In the genomic region with DNA sequence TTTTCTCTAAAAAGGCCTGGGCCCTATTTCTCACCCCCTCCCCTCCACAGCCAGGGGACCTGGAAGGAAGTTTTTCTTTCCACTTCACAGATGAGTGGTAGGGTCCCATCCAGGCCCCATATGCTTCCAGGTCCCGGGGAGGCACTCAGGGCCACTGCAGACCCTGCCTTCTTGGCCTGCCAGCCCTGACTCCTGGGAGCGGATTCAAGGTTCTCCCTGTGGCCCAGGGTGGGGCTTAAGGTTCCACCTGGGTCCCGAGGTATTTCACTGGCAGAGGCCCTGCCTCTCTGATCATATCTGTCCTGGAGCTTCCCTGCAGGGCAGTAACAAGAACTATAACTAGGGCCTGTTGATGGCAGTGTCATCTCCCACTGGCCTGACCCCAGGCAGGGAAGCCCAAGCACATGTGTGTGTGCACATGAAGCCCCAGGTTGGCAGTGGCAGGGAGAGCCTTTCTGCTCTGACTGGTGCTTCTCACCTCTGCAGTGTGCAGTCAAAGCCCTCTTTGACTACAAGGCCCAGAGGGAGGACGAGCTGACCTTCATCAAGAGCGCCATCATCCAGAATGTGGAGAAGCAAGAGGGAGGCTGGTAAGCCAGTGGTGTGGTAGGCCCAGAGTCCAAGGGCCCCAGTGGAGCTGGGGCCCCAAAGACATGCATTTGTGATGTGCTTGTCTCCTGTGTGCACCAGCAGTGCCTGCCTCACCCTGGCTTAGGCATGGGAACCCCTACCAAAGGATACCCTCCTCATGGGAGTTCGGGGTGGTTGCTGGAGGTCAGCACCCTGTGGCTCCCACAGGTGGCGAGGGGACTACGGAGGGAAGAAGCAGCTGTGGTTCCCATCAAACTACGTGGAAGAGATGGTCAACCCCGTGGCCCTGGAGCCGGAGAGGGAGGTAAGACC, we compare ENCODE assay signal across 13 cellular contexts. TPM values are rescaled to one million over a fixed set of nuclear protein-coding genes. Genes with fewer than 3 reads are reported as not detected.
DNase-seq lines count a peak whose midpoint lies in the region; ATAC-seq, FAIRE-seq and TF ChIP-seq lines count a peak whose summit lies in the region.
"Had no signal": no experiment of that assay in that cellular context is flagged by ENCODE, and none has a peak within 500 bp of the region (broad histone marks: within the 10 kb centered on the region; RNA-seq: fewer than 3 reads in every experiment).

No MANE protein-coding gene starts in this region.

- FAIRE-seq in HepG2 (lab: Jason Lieb, UNC) = no peak
- FAIRE-seq: urothelium cell line had no signal

- H3K36me3 ChIP-seq in left ventricle myocardium inferior (peaks cover 88% of the 10 kb centered on the region), HepG2 (replicated peaks in 1 of 2; ENCODE audit: control insufficient read depth in 1 of 2, insufficient read depth in 2 of 2, low read length in 2 of 2) (peaks cover 79 to 94% of the 10 kb centered on the region in 2 experiments), upper lobe of right lung (peaks cover 94% of the 10 kb centered on the region)

- POLR2A ChIA-PET in HepG2 (lab: Yijun Ruan, JAX) = no interaction called here

- peak overlapping the region; percentile 21 for H3K27ac ChIP-seq in left ventricle myocardium inferior (replicated peaks)
- no peak overlapping the region for H3K27ac ChIP-seq in HepG2 (ENCODE audit: extremely low read length, insufficient read depth, low read length)
- no peak overlapping the region for H3K27ac ChIP-seq in upper lobe of right lung

- no peak overlapping the region for H3K4me3 ChIP-seq in left ventricle myocardium inferior
- no peak overlapping the region for H3K4me3 ChIP-seq in HepG2 (replicated peaks in 1 of 3; ENCODE audit: insufficient read depth in 1 of 3, low read depth in 2 of 3, low read length in 3 of 3)
- no peak overlapping the region for H3K4me3 ChIP-seq in upper lobe of right lung

- intact Hi-C loops in left ventricle myocardium inferior (cut with micrococcal nuclease) (no loop called here), Right ventricle myocardium superior (cut with DNase I) (no loop called here), HepG2 (cut with micrococcal nuclease; ENCODE audit: unreplicated experiment) (no loop called here), upper lobe of right lung (cut with DNase I) (no loop called here)

- H3K79me2 ChIP-seq in HepG2 (ENCODE audit: insufficient read depth, low read length) = no peaks in the 10 kb centered on the region

- peaks cover 9% of the 10 kb centered on the region; the same call in 1 of the 2 replicates for H4K20me1 ChIP-seq in HepG2 (ENCODE audit: insufficient read depth, low read length)

- TF ChIP-seq POLR2A in HepG2 (IDR thresholded peaks at IDR 0.05; ENCODE audit: insufficient read depth in 1 of 2, low read depth in 2 of 2, low read length in 2 of 2) = no peak; a peak in 1 of 4 replicates

- TF ChIP-seq CTCF in left ventricle myocardium inferior (IDR thresholded peaks at IDR 0.05; ENCODE audit: borderline replicate concordance) (no peak), HepG2 (CRISPR knock-in tag; IDR thresholded peaks at IDR 0.05) (no peak), upper lobe of right lung (IDR thresholded peaks at IDR 0.05) (no peak)

- TF ChIP-seq RAD21 in HepG2 (CRISPR knock-in tag; IDR thresholded peaks at IDR 0.05) = no peak

- H3K27me3 ChIP-seq in left ventricle myocardium inferior (ENCODE audit: low read depth) (no peaks in the 10 kb centered on the region), HepG2 (ENCODE audit: control insufficient read depth in 1 of 2, insufficient read depth in 2 of 2, low read length in 2 of 2) (no peaks in the 10 kb centered on the region), upper lobe of right lung (no peaks in the 10 kb centered on the region)

- WGBS in HepG2 (ENCODE audit: low lambda C conversion rate) = 97% methylated on average over 10 of the region's 11 CpGs

- ATAC-seq in Right ventricle myocardium superior (ENCODE audit: poor library complexity) (no peak), HepG2 (no peak), upper lobe of right lung (no peak), GM19455 (IDR thresholded peaks at IDR 0.05; ENCODE audit: unreplicated experiment) (no peak)

- in situ Hi-C loops in HepG2 (cut with HindIII; ENCODE audit: extremely low pct_ligation_motif_present, low pct_unique_long_range_greater_than_20kb) = no loop called here

- H2AFZ ChIP-seq in HepG2 (ENCODE audit: low read length) = no peak overlapping the region

- H3K9me3 ChIP-seq in left ventricle myocardium inferior (replicated peaks) (no peaks in the 10 kb centered on the region), HepG2 (ENCODE audit: low read length) (no peaks in the 10 kb centered on the region), upper lobe of right lung (no peaks in the 10 kb centered on the region)

- no TSS peak for BruUV-seq in HepG2 (replicated peaks; lab: Mats Ljungman, UMichigan)

- CTCF ChIA-PET in HepG2 (lab: Yijun Ruan, JAX; ENCODE audit: low intra/inter-chr PET ratio, low total read pairs) = no interaction called here

- H3K9ac ChIP-seq in HepG2 (ENCODE audit: insufficient read depth, low read depth, low read length) = no peak overlapping the region

- TF ChIP-seq EP300 in HepG2 (IDR thresholded peaks at IDR 0.05; ENCODE audit: low read depth in 2 of 2, low read length in 2 of 2) (no peak), HepG2 (CRISPR knock-in tag; IDR thresholded peaks at IDR 0.05; ENCODE audit: borderline replicate concordance) (no peak)

- H3K4me1 ChIP-seq in left ventricle myocardium inferior = peaks cover 24% of the 10 kb centered on the region
- H3K4me1 ChIP-seq in HepG2 (ENCODE audit: insufficient read depth, low read length) = no peaks in the 10 kb centered on the region
- H3K4me1 ChIP-seq in upper lobe of right lung = peaks cover 14% of the 10 kb centered on the region

- H3K4me2 ChIP-seq in HepG2 (ENCODE audit: low read depth, low read length) = no peak overlapping the region

- DNase-seq in left ventricle myocardium inferior (no peak), Right ventricle myocardium superior (no peak), HepG2 (ENCODE audit: low spot score) (no peak), upper lobe of right lung (peak; percentile 51), inferior parietal cortex (ENCODE audit: extremely low spot score) (no peak), NCI-H2081 (lab: John Stamatoyannopoulos, UW) (no peak)
- peak; percentile 48 for DNase-seq in activated CD8-positive, alpha-beta memory T cell treated with anti-CD3 and anti-CD28 coated beads, Interleukin-2, amount 50 U/mL, for 48 hours
- DNase-seq: activated T-cell treated with anti-CD3 and anti-CD28 coated beads, Interleukin-2, amount 50 U/mL, for 72 hours; NCI-H1048; NCI-H82; stimulated activated CD4-positive, alpha-beta T cell treated with anti-CD3 and anti-CD28 coated beads, Interleukin-4, amount 100 ng/mL, for 24 hours had no signal

TF ChIP-seq in HepG2, 621 proteins besides CTCF, POLR2A, EP300 and RAD21 (continues in another document):
- TF ChIP-seq RXRA (CRISPR knock-in tag; IDR thresholded peaks at IDR 0.05) = peak; percentile 2; the same call in 1 of the 2 replicates
- TF ChIP-seq ZNF556 (CRISPR knock-in tag; IDR thresholded peaks at IDR 0.05; ENCODE audit: borderline replicate concordance) = no peak
- TF ChIP-seq, protein P1, sequence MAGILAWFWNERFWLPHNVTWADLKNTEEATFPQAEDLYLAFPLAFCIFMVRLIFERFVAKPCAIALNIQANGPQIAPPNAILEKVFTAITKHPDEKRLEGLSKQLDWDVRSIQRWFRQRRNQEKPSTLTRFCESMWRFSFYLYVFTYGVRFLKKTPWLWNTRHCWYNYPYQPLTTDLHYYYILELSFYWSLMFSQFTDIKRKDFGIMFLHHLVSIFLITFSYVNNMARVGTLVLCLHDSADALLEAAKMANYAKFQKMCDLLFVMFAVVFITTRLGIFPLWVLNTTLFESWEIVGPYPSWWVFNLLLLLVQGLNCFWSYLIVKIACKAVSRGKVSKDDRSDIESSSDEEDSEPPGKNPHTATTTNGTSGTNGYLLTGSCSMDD (CRISPR knock-in tag; IDR thresholded peaks at IDR 0.05) = no peak
- peak; percentile 73 for TF ChIP-seq AGO2 (optimal IDR thresholded peaks at IDR 0.05; ENCODE audit: low read depth, low read length)
- peak; percentile 51 for TF ChIP-seq RBM22 (optimal IDR thresholded peaks at IDR 0.05; ENCODE audit: low read length)

RNA-seq across cellular contexts. Expression of a gene that starts 31.2 kb away (rescaled TPM):
- total RNA-seq in left ventricle myocardium inferior (46.1 TPM), Right ventricle myocardium superior (45.0 TPM), HepG2 (2016; rRNA removed; fragmentation: Illumina TruSeq; extraction: Trizol) (53.1 and 85.3 TPM in 2 replicates), upper lobe of right lung (120 TPM)
- 8.3 and 10.2 TPM in 2 replicates for total RNA-seq in HepG2 (2016; cell fraction: cytosol; rRNA removed; fragmentation: Illumina TruSeq; extraction: Trizol; ENCODE audit: low read depth)
- total RNA-seq in HepG2 (2016; cell fraction: insoluble cytoplasmic fraction; rRNA removed; fragmentation: Illumina TruSeq; extraction: Trizol) = 43.2 and 85.3 TPM in 2 replicates
- total RNA-seq in HepG2 (2016; cell fraction: membrane; rRNA removed; fragmentation: Illumina TruSeq; extraction: Trizol) = 23.6 and 25.9 TPM in 2 replicates
- 119 and 141 TPM in 2 replicates for total RNA-seq in HepG2 (2016; cell fraction: nucleus; rRNA removed; fragmentation: Illumina TruSeq; extraction: Trizol)
- polyA plus RNA-seq in HepG2 (2011; rRNA removed) = 158 and 207 TPM in 2 replicates
- 50.7 and 54.7 TPM in 2 replicates for polyA plus RNA-seq in HepG2 (2011; cell fraction: cytosol; rRNA removed)
- 1,608 and 1,708 TPM in 2 replicates for polyA plus RNA-seq in HepG2 (2011; cell fraction: nucleus; rRNA removed)
- 152 and 164 TPM in 2 replicates for polyA plus RNA-seq in HepG2 (2012)
- 3.6 and 4.0 TPM in 2 replicates for polyA plus RNA-seq in HepG2 (2016; cell fraction: cytosol; fragmentation: Illumina TruSeq; extraction: Trizol; ENCODE audit: low read depth)
- 54.2 and 61.1 TPM in 2 replicates for polyA plus RNA-seq in HepG2 (2016; cell fraction: insoluble cytoplasmic fraction; fragmentation: Illumina TruSeq; extraction: Trizol; ENCODE audit: low read depth)
- 12.4 and 12.5 TPM in 2 replicates for polyA plus RNA-seq in HepG2 (2016; cell fraction: membrane; fragmentation: Illumina TruSeq; extraction: Trizol; ENCODE audit: low read depth)
- polyA plus RNA-seq in HepG2 (2016; cell fraction: nucleus; fragmentation: Illumina TruSeq; extraction: Trizol; ENCODE audit: insufficient read depth, low read depth) = 371 and 407 TPM in 2 replicates
- 74.2 and 219 TPM in 2 replicates for polyA minus RNA-seq in HepG2 (2011; rRNA and poly(A)+ RNA removed; ENCODE audit: low replicate concordance)
- polyA minus RNA-seq in HepG2 (2011; cell fraction: cytosol; rRNA and poly(A)+ RNA removed) = 77.9 and 95.1 TPM in 2 replicates
- 286 and 292 TPM in 2 replicates for polyA minus RNA-seq in HepG2 (2011; cell fraction: nucleus; rRNA and poly(A)+ RNA removed)

Comparison
In these comparisons a context has a peak if more than half of its experiments do, and no peak if none do; other contexts are left out.
1. DNase-seq: peak in activated CD8-positive, alpha-beta memory T cell treated with anti-CD3 and anti-CD28 coated beads, Interleukin-2, amount 50 U/mL, for 48 hours (single experiment) and upper lobe of right lung (single experiment); none in left ventricle myocardium inferior (single experiment), Right ventricle myocardium superior (single experiment), HepG2 (single experiment), inferior parietal cortex (single experiment) and NCI-H2081 (0 of 2).